Comparison of ENCODE assay signal across 32 cellular contexts in the genomic region with DNA sequence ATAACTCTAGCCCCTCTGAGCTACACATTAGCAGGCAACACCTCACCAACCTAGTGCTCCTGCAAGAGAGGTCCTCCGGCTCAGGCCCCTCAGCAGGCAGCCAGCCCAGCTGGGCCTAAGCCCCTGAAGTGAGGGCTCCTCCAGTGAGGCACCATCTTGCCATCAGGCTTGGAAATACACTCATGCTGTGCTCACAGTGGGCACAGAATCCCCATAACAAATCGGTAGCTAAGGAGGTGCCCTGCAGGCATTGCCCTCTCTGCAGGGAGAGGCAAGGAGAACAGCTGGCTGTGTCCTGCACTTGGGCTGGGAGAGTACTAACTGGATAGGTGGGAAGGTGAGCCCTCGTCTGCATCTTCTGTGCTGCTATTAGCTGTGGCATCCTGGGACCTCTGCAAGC. TPM values are rescaled to one million over a fixed set of nuclear protein-coding genes. Genes with fewer than 3 reads are reported as not detected.
"Had no signal": no experiment of that assay in that cellular context is flagged by ENCODE, and none has a peak within 500 bp of the region (broad histone marks: within the 10 kb centered on the region; RNA-seq: fewer than 3 reads in every experiment).

No MANE protein-coding gene starts in this region.

- H3K27me3 ChIP-seq: right lobe of liver, testis, tibial artery had no signal

- H3K4me3 Mint-ChIP-seq: mesothelial cell of epicardium; naive B cell; natural killer cell treated with Interleukin-12 subunit alpha and Interleukin-12 subunit beta and Interleukin-15 and Interleukin-18, amount 100 ng/mL, for 72 hours; neural crest cell; type B pancreatic cell had no signal

- H3K36me3 ChIP-seq: prostate gland, right lobe of liver, tibial artery had no signal

- H3K27ac ChIP-seq: dorsolateral prefrontal cortex, prostate gland, right lobe of liver, testis, tibial artery had no signal

- H3K9me3 ChIP-seq: mucosa of descending colon, prostate gland, right lobe of liver, testis, tibial artery had no signal

- H3K4me3 ChIP-seq: dorsolateral prefrontal cortex, lung, mucosa of descending colon, prostate gland, right lobe of liver, smooth muscle cell, testis, tibial artery had no signal

- H3K27ac Mint-ChIP-seq: mesothelial cell of epicardium; naive B cell; natural killer cell treated with Interleukin-12 subunit alpha and Interleukin-12 subunit beta and Interleukin-15 and Interleukin-18, amount 100 ng/mL, for 72 hours; type B pancreatic cell had no signal

- H3K4me1 ChIP-seq: prostate gland, right lobe of liver had no signal

- ATAC-seq: mucosa of descending colon; natural killer cell treated with Interleukin-12 subunit alpha and Interleukin-12 subunit beta and Interleukin-15 and Interleukin-18, amount 100 ng/mL, for 72 hours; right lobe of liver had no signal

- DNase-seq: cerebellar nuclear complex; dorsolateral prefrontal cortex; effector CD4-positive, alpha-beta T cell; head of caudate nucleus; mesenchymal stem cell; mucosa of descending colon; naive B cell; right lobe of liver; stimulated activated CD4-positive, alpha-beta T cell treated with anti-CD3 and anti-CD28 coated beads, Interleukin-12 subunit alpha, Interleukin-12 subunit beta, amount 100 ng/mL, for 4 hours; stimulated activated CD4-positive, alpha-beta T cell treated with anti-CD3 and anti-CD28 coated beads, Interleukin-1b, Interleukin-23, amount 100 ng/mL, for 48 hours; stimulated activated CD4-positive, alpha-beta T cell treated with anti-CD3 and anti-CD28 coated beads, Interleukin-4, amount 100 ng/mL, for 1 hour; stimulated activated CD8-positive, alpha-beta memory T cell treated with anti-CD3 and anti-CD28 coated beads, Interleukin-4, amount 100 ng/mL, for 48 hours; stimulated activated naive CD4-positive, alpha-beta T cell; substantia nigra; testis; tibial artery had no signal

- H3K9me3 Mint-ChIP-seq: mesothelial cell of epicardium; natural killer cell treated with Interleukin-12 subunit alpha and Interleukin-12 subunit beta and Interleukin-15 and Interleukin-18, amount 100 ng/mL, for 72 hours; neural crest cell; type B pancreatic cell had no signal

RNA-seq across cellular contexts. Expression of a gene that starts 3.7 kb away (rescaled TPM):
- total RNA-seq: fibroblast of villous mesenchyme; frontal cortex; glomerular endothelial cell; liver; lung; mesothelial cell of epicardium; natural killer cell treated with Interleukin-12 subunit alpha and Interleukin-12 subunit beta and Interleukin-15 and Interleukin-18, amount 100 ng/mL, for 72 hours; neural crest cell; osteoblast; renal cortical epithelial cell; smooth muscle cell had no signal
- polyA plus RNA-seq: esophagus, keratinocyte, lung, smooth muscle cell, urinary bladder had no signal
